In genomic region chr4:125062079-125062478, GRCh38 we compare ENCODE assay signal across 23 cellular contexts.
"Had no signal": no experiment of that assay in that cellular context is flagged by ENCODE, and none has a peak within 500 bp of the region (broad histone marks: within the 10 kb centered on the region; RNA-seq: fewer than 3 reads in every experiment).

No MANE protein-coding gene starts in this region.

- H3K79me2 ChIP-seq: hepatocyte had no signal

- H3K9me3 ChIP-seq: ovary, prostate gland, right atrium auricular region, upper lobe of left lung had no signal

- H3K9me3 Mint-ChIP-seq: activated naive CD8-positive, alpha-beta T cell treated with anti-CD3 and anti-CD28 coated beads, Interleukin-2, amount 10 ng/mL, durations not matched to agents 7 days and 5 days had no signal

- DNase-seq: activated CD4-positive, alpha-beta T cell treated with anti-CD3 and anti-CD28 coated beads for 4 hours; activated CD4-positive, alpha-beta T cell treated with anti-CD3 and anti-CD28 coated beads, Interleukin-2, amount 50 U/mL, for 48 hours; activated CD4-positive, CD25-positive, alpha-beta regulatory T cell; activated naive CD4-positive, alpha-beta T cell treated with anti-CD3 and anti-CD28 coated beads for 36 hours; activated naive CD8-positive, alpha-beta T cell treated with anti-CD3 and anti-CD28 coated beads, Interleukin-2, amount 10 ng/mL, durations not matched to agents 7 days and 5 days; activated T-cell treated with anti-CD3 and anti-CD28 coated beads, Interleukin-2, amount 50 U/mL, for 48 hours; amygdala; cerebellar nuclear complex; effector CD4-positive, alpha-beta T cell; foreskin keratinocyte; glutamatergic neuron; immature natural killer cell; left lung; naive thymus-derived CD8-positive, alpha-beta T cell; ovary; stimulated activated CD4-positive, alpha-beta T cell treated with anti-CD3 and anti-CD28 coated beads, Interleukin-4, amount 100 ng/mL, for 24 hours; stimulated activated naive CD8-positive, alpha-beta T cell treated with anti-CD3 and anti-CD28 coated beads, Interleukin-15, Interleukin-2, amounts not matched to agents 100 U/mL and 50 U/mL, for 24 hours; T-helper 17 cell; upper lobe of left lung had no signal

- H3K27ac Mint-ChIP-seq: activated naive CD4-positive, alpha-beta T cell treated with anti-CD3 and anti-CD28 coated beads for 36 hours; activated naive CD8-positive, alpha-beta T cell treated with anti-CD3 and anti-CD28 coated beads, Interleukin-2, amount 10 ng/mL, durations not matched to agents 7 days and 5 days; immature natural killer cell; naive thymus-derived CD8-positive, alpha-beta T cell; T-helper 17 cell had no signal

- ATAC-seq: foreskin keratinocyte; left lung; naive thymus-derived CD8-positive, alpha-beta T cell; stimulated activated naive CD8-positive, alpha-beta T cell treated with anti-CD3 and anti-CD28 coated beads, Interleukin-15, Interleukin-2, amounts not matched to agents 100 U/mL and 50 U/mL, for 24 hours; T-helper 17 cell had no signal

- H3K36me3 ChIP-seq: left lung, ovary, prostate gland, right atrium auricular region, upper lobe of left lung had no signal

- H3K4me1 Mint-ChIP-seq: activated naive CD8-positive, alpha-beta T cell treated with anti-CD3 and anti-CD28 coated beads, Interleukin-2, amount 10 ng/mL, durations not matched to agents 7 days and 5 days; immature natural killer cell; naive thymus-derived CD8-positive, alpha-beta T cell; T-helper 17 cell had no signal

- H3K4me3 Mint-ChIP-seq: activated naive CD4-positive, alpha-beta T cell treated with anti-CD3 and anti-CD28 coated beads for 36 hours; activated naive CD8-positive, alpha-beta T cell treated with anti-CD3 and anti-CD28 coated beads, Interleukin-2, amount 10 ng/mL, durations not matched to agents 7 days and 5 days; immature natural killer cell; naive thymus-derived CD8-positive, alpha-beta T cell; T-helper 17 cell had no signal

- H3K27me3 ChIP-seq: foreskin keratinocyte, hepatocyte, left lung, ovary, right atrium auricular region, upper lobe of left lung had no signal

- H3K4me1 ChIP-seq: foreskin keratinocyte, left lung, prostate gland, right atrium auricular region, upper lobe of left lung had no signal

- H3K4me3 ChIP-seq: hepatocyte, left lung, lung, ovary, prostate gland, right atrium auricular region, upper lobe of left lung had no signal

- H3K36me3 Mint-ChIP-seq: activated naive CD8-positive, alpha-beta T cell treated with anti-CD3 and anti-CD28 coated beads, Interleukin-2, amount 10 ng/mL, durations not matched to agents 7 days and 5 days; immature natural killer cell; naive thymus-derived CD8-positive, alpha-beta T cell had no signal

- H2AFZ ChIP-seq: hepatocyte had no signal

- H3K27me3 Mint-ChIP-seq: activated naive CD8-positive, alpha-beta T cell treated with anti-CD3 and anti-CD28 coated beads, Interleukin-2, amount 10 ng/mL, durations not matched to agents 7 days and 5 days; T-helper 17 cell had no signal

- H3K4me2 ChIP-seq: hepatocyte had no signal

- H3K27ac ChIP-seq: foreskin keratinocyte, hepatocyte, left lung, ovary, prostate gland, right atrium auricular region, upper lobe of left lung had no signal
